ENCODE assay signal across 1 cellular context in genomic region chr18:21550510-21550970, GRCh38.
TF ChIP-seq lines count a peak whose summit lies in the region.

No MANE protein-coding gene starts in this region.

TF ChIP-seq in HepG2, 621 proteins besides CTCF, POLR2A, EP300 and RAD21 (continued from another document and continues in another):
- TF ChIP-seq PRDM15 (CRISPR knock-in tag; IDR thresholded peaks at IDR 0.05) (no peak), CHD2 (IDR thresholded peaks at IDR 0.05; ENCODE audit: low read depth, low read length) (no peak), ZSCAN22 (CRISPR knock-in tag; IDR thresholded peaks at IDR 0.05) (no peak), ZFX (CRISPR knock-in tag; IDR thresholded peaks at IDR 0.05; ENCODE audit: low read depth) (peak; percentile 41), ZNF589 (CRISPR knock-in tag; conservative IDR thresholded peaks at IDR 0.05) (no peak), ATRX (CRISPR knock-in tag; IDR thresholded peaks at IDR 0.05; ENCODE audit: borderline replicate concordance) (no peak), ZNF615 (CRISPR knock-in tag; IDR thresholded peaks at IDR 0.05; ENCODE audit: borderline replicate concordance) (no peak), ZNF652 (CRISPR knock-in tag; IDR thresholded peaks at IDR 0.05; ENCODE audit: borderline replicate concordance, low read depth) (no peak), REST (IDR thresholded peaks at IDR 0.05; ENCODE audit: borderline replicate concordance in 1 of 2, low read depth in 1 of 2, low read length in 2 of 2) (0 out of 4 replicates have a peak, but pooled peaks of 1 of the 2 experiments have one; percentile 27), GLI4 (CRISPR knock-in tag; IDR thresholded peaks at IDR 0.05; ENCODE audit: borderline replicate concordance) (no peak), ERF (CRISPR knock-in tag; IDR thresholded peaks at IDR 0.05) (peak; percentile 69; the same call in 1 of the 2 replicates), ZNF276 (CRISPR knock-in tag; IDR thresholded peaks at IDR 0.05; ENCODE audit: low read depth) (no peak), ZNF20 (CRISPR knock-in tag; IDR thresholded peaks at IDR 0.05) (no peak), ZNF761 (CRISPR knock-in tag; conservative IDR thresholded peaks at IDR 0.05) (no peak), STAT6 (CRISPR knock-in tag; IDR thresholded peaks at IDR 0.05; ENCODE audit: borderline replicate concordance) (no peak), ZNF333 (CRISPR knock-in tag; IDR thresholded peaks at IDR 0.05; ENCODE audit: borderline replicate concordance) (no peak), ZBTB38 (CRISPR knock-in tag; IDR thresholded peaks at IDR 0.05) (no peak), BHLHE40 (IDR thresholded peaks at IDR 0.05; ENCODE audit: low read length) (peak; percentile 69), ZNF790 (CRISPR knock-in tag; IDR thresholded peaks at IDR 0.05; ENCODE audit: borderline replicate concordance) (no peak), MXI1 (IDR thresholded peaks at IDR 0.05; ENCODE audit: borderline replicate concordance, low read depth, low read length) (no peak), ZNF335 (CRISPR knock-in tag; IDR thresholded peaks at IDR 0.05) (no peak), USF2 (IDR thresholded peaks at IDR 0.05; ENCODE audit: low read depth, low read length) (no peak), USF2 (CRISPR knock-in tag; IDR thresholded peaks at IDR 0.05; ENCODE audit: borderline replicate concordance) (peak; percentile 64; the same call in 1 of the 2 replicates), MAX (IDR thresholded peaks at IDR 0.05) (peak; percentile 81), POGK (CRISPR knock-in tag; conservative IDR thresholded peaks at IDR 0.05) (0 out of 2 replicates have a peak, but pooled peaks have one; percentile 43), TIGD3 (CRISPR knock-in tag; IDR thresholded peaks at IDR 0.05; ENCODE audit: borderline replicate concordance) (no peak), HOXA9 (CRISPR knock-in tag; IDR thresholded peaks at IDR 0.05; ENCODE audit: borderline replicate concordance) (no peak), ZNF605 (CRISPR knock-in tag; IDR thresholded peaks at IDR 0.05) (no peak), DPF2 (CRISPR knock-in tag; IDR thresholded peaks at IDR 0.05; ENCODE audit: borderline replicate concordance, low read depth) (peak; percentile 35; the same call in 1 of the 2 replicates), GZF1 (CRISPR knock-in tag; IDR thresholded peaks at IDR 0.05) (no peak), SP140L (CRISPR knock-in tag; IDR thresholded peaks at IDR 0.05; ENCODE audit: borderline replicate concordance) (peak; percentile 86; the same call in 1 of the 2 replicates), GFI1 (CRISPR knock-in tag; IDR thresholded peaks at IDR 0.05; ENCODE audit: borderline replicate concordance) (peak; percentile 79), CSRNP2 (CRISPR knock-in tag; conservative IDR thresholded peaks at IDR 0.05; ENCODE audit: low read depth) (no peak), ETV5 (CRISPR knock-in tag; IDR thresholded peaks at IDR 0.05; ENCODE audit: borderline replicate concordance) (peak; percentile 44; the same call in 1 of the 2 replicates), PHF21A (CRISPR knock-in tag; IDR thresholded peaks at IDR 0.05) (peak; percentile 60), MBD4 (IDR thresholded peaks at IDR 0.05; ENCODE audit: borderline replicate concordance, low read length) (peak; percentile 69; the same call in 1 of the 2 replicates), TSC22D2 (CRISPR knock-in tag; IDR thresholded peaks at IDR 0.05; ENCODE audit: borderline replicate concordance) (0 out of 2 replicates have a peak, but pooled peaks have one; percentile 32), IKZF4 (CRISPR knock-in tag; IDR thresholded peaks at IDR 0.05; ENCODE audit: borderline replicate concordance, low read depth, not compliant biosample characterization) (no peak), PHB2 (IDR thresholded peaks at IDR 0.05; ENCODE audit: partially characterized antibody) (no peak), U2AF2 (IDR thresholded peaks at IDR 0.05; ENCODE audit: low read depth, low read length) (no peak)
